15 cellular contexts compared by ENCODE assay signal in the genomic region with DNA sequence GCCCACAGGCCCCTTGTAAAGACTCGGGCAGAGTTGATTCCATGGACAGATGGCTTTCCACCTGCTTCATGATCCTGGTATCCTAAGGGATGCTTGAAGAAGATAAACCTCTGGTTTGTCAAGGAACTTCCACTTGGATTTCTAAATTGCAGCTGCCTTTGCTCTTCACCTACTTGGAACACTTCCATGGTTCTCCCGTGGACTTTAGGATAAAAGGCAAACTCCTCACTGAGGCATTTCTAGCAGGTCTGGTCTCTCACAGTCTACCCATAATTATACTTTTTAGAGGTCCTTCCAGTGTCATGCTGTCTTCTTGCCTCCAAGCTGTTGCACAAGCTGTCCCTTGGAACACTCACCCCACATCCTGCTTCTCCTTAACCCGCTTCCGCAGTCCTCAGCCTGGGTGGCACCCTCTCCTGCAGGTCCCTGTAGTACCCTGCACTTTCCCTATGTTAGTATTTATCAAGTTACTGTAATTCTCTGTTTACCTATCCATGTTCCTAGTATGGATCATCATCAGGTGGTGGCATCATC. TPM values are rescaled to one million over a fixed set of nuclear protein-coding genes. Genes with fewer than 3 reads are reported as not detected.
A peak's percentile ranks its signal among the peaks of the same experiment; 100 is the strongest.
DNase-seq lines count a peak whose midpoint lies in the region; ATAC-seq and TF ChIP-seq lines count a peak whose summit lies in the region.
"Had no signal": no experiment of that assay in that cellular context is flagged by ENCODE, and none has a peak within 500 bp of the region (broad histone marks: within the 10 kb centered on the region; RNA-seq: fewer than 3 reads in every experiment).

No MANE protein-coding gene starts in this region.

- no peak for TF ChIP-seq CTCF in right lobe of liver (IDR thresholded peaks at IDR 0.05)

- DNase-seq in NCI-H524 (lab: John Stamatoyannopoulos, UW), result peak; percentile 20 to 76
- no peak for DNase-seq in NCI-H524 treated with DMSO at 0.1 percent for 48 hours (lab: John Stamatoyannopoulos, UW)
- DNase-seq in G401 (ENCODE audit: low spot score), result peak; percentile 69
- peak; percentile 61 for DNase-seq in cerebellar cortex (ENCODE audit: low spot score)
- DNase-seq in right lobe of liver, result no peak
- no peak for DNase-seq in NCI-H2227 (lab: John Stamatoyannopoulos, UW; ENCODE audit: unreplicated experiment)
- DNase-seq: 8988T; Calu3; CD4-positive, CD25-positive, alpha-beta regulatory T cell; DMS79; H7 had no signal

- H3K36me3 ChIP-seq in right lobe of liver, result no peaks in the 10 kb centered on the region

- intact Hi-C loops in right lobe of liver (cut with DNase I), result no loop called here

- ATAC-seq in right lobe of liver, result peak; percentile 56 to 84 (median 66)
- ATAC-seq in HG03378 (IDR thresholded peaks at IDR 0.05; ENCODE audit: unreplicated experiment), result no peak
- ATAC-seq in GM19035 (IDR thresholded peaks at IDR 0.05; ENCODE audit: unreplicated experiment), result no peak
- ATAC-seq: GM23338 had no signal

- in situ Hi-C loops in G401 (cut with HindIII; ENCODE audit: low sequenced_read_pairs), result no loop called here

- WGBS in right lobe of liver (ENCODE audit: insufficient coverage, low coverage, low lambda C conversion rate, missing lambda C conversion rate), result 70% methylated on average over 4 of the region's 4 CpGs

- no peak for TF ChIP-seq POLR2A in right lobe of liver (IDR thresholded peaks at IDR 0.05)

- H3K4me1 ChIP-seq in right lobe of liver, result peaks cover 0 to 12% (median 5%) of the 10 kb centered on the region in 4 donors

- no peaks in the 10 kb centered on the region for H3K9me3 ChIP-seq in right lobe of liver
- H3K9me3 ChIP-seq: BLaER1 treated with 17β-estradiol and CSF1 and Interleukin-3, amounts not matched to agents 10 nM and 100 nM had no signal

- no peak overlapping the region for H3K27ac ChIP-seq in right lobe of liver
- H3K27ac ChIP-seq: BLaER1 treated with 17β-estradiol and CSF1 and Interleukin-3, amounts not matched to agents 10 nM and 100 nM had no signal

- H3K4me3 ChIP-seq in right lobe of liver, result no peak overlapping the region
- H3K4me3 ChIP-seq: BLaER1 treated with 17β-estradiol and CSF1 and Interleukin-3, amounts not matched to agents 10 nM and 100 nM; GM23338 had no signal

- no peaks in the 10 kb centered on the region for H3K27me3 ChIP-seq in right lobe of liver
- H3K27me3 ChIP-seq: BLaER1 treated with 17β-estradiol and CSF1 and Interleukin-3, amounts not matched to agents 10 nM and 100 nM had no signal

RNA-seq across cellular contexts. Expression of a gene that starts 12.7 kb away (rescaled TPM):
- 40.7 and 42.6 TPM in 2 replicates for total RNA-seq in G401 (2014; rRNA removed; shearing (Covaris generic))
- 1 to 10 TPM; 3.0 to 7.4 (median 5.5) TPM for total RNA-seq in right lobe of liver

RNA-seq across cellular contexts. Expression of a gene that starts 23.8 kb away (rescaled TPM):
- 25.1 and 29.6 TPM in 2 replicates for total RNA-seq in G401 (2014; rRNA removed; shearing (Covaris generic))
- 10 to 100 TPM; 10.8 to 16.7 (median 14.6) TPM for total RNA-seq in right lobe of liver

Comparison
In these comparisons a context has a peak if more than half of its experiments do, and no peak if none do; other contexts are left out.
1. DNase-seq: peak in NCI-H524 (2 of 2), G401 (single experiment) and cerebellar cortex (single experiment); none in NCI-H524 treated with DMSO at 0.1 percent for 48 hours (single experiment), right lobe of liver (0 of 3) and NCI-H2227 (single experiment).
2. ATAC-seq: peak in right lobe of liver (4 of 4); none in HG03378 (single experiment) and GM19035 (single experiment).